Comparison of ENCODE assay signal across 1 cellular context in the genomic region with DNA sequence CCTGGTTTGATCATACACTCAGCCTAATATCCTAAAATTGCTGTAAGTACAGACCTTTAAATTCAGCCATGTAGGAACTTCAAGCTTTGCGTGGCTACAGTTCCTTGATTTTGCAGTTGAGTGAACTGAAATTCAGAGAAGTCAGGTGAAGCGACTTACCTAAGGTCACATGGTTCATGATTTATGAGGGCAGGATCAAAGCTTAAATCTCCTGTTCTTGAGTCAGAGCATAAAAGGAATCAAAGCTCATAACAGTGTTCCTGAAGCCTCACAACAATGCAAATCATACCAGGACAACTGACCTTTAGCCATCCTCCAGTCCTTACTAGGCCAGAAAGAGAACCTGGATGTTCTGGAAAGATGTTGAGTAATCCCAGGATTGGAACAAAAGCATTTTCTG.
TF ChIP-seq lines count a peak whose summit lies in the region.

No MANE protein-coding gene starts in this region.

TF ChIP-seq in H1, 55 proteins besides CTCF, POLR2A, EP300 and RAD21:
- TF ChIP-seq CHD1 (IDR thresholded peaks at IDR 0.05; ENCODE audit: low read depth, low read length): no peak
- no peak for TF ChIP-seq SAP30 (IDR thresholded peaks at IDR 0.05; ENCODE audit: insufficient read depth, insufficient replicate concordance, low read length)
- no peak for TF ChIP-seq SIN3A (conservative IDR thresholded peaks at IDR 0.05 in 1 of 2, IDR thresholded peaks at IDR 0.05 in 1 of 2; ENCODE audit: low read depth in 1 of 2, low read length in 2 of 2)
- TF ChIP-seq, protein P1, sequence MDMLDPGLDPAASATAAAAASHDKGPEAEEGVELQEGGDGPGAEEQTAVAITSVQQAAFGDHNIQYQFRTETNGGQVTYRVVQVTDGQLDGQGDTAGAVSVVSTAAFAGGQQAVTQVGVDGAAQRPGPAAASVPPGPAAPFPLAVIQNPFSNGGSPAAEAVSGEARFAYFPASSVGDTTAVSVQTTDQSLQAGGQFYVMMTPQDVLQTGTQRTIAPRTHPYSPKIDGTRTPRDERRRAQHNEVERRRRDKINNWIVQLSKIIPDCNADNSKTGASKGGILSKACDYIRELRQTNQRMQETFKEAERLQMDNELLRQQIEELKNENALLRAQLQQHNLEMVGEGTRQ (IDR thresholded peaks at IDR 0.05; ENCODE audit: low read length): no peak
